In the genomic region with DNA sequence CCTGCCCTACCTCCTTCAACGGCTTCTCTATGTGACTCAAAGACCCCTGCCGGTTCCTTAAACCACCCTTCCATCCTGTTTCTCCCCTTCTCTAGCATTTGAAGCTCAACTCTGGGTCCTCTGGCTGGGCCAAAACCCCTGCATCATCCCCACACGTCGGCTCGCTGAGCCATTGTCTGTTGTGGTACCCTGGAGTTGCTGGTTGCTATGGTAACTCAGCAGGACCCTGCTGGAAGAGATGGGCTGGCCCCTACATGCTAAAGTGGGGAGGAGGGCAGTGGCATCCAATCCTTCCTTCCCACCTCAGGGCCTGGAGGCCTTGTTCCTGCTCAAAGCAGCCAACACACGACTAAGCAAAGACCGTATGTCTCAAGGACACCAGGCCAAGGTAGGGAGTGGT, we compare ENCODE assay signal across 26 cellular contexts.
"Had no signal": no experiment of that assay in that cellular context is flagged by ENCODE, and none has a peak within 500 bp of the region (broad histone marks: within the 10 kb centered on the region; RNA-seq: fewer than 3 reads in every experiment).

No MANE protein-coding gene starts in this region.

- DNase-seq: activated CD4-positive, alpha-beta T cell treated with anti-CD3 and anti-CD28 coated beads for 48 hours; activated CD4-positive, alpha-beta T cell treated with anti-CD3 and anti-CD28 coated beads, Interleukin-2, amount 50 U/mL, for 48 hours; activated CD8-positive, alpha-beta memory T cell treated with anti-CD3 and anti-CD28 coated beads for 24 hours; activated effector memory CD4-positive, alpha-beta T cell treated with Interleukin-2 at 50 U/mL for 16 hours; activated naive CD4-positive, alpha-beta T cell treated with Interleukin-2 at 50 U/mL for 16 hours; anterior cingulate cortex; cerebellar nuclear complex; colonic mucosa; effector CD8-positive, alpha-beta T cell; esophagus squamous epithelium; left cardiac atrium; left ventricle myocardium superior; naive thymus-derived CD4-positive, alpha-beta T cell; occipital lobe; psoas muscle; stimulated activated CD4-positive, alpha-beta T cell treated with anti-CD3 and anti-CD28 coated beads, Interleukin-2, amount 100 ng/mL, for 48 hours; stimulated activated naive CD4-positive, alpha-beta T cell treated with Interleukin-2 at 50 U/mL for 16 hours; T-cell; transverse colon had no signal

- H3K27me3 ChIP-seq: colonic mucosa, transverse colon had no signal

- H3K36me3 Mint-ChIP-seq: activated naive CD8-positive, alpha-beta T cell; mesothelial cell of epicardium; naive thymus-derived CD4-positive, alpha-beta T cell; T-cell had no signal

- H3K4me3 Mint-ChIP-seq: activated naive CD8-positive, alpha-beta T cell; mesothelial cell of epicardium; naive thymus-derived CD4-positive, alpha-beta T cell; neural crest cell; T-cell had no signal

- H3K9ac ChIP-seq: parathyroid adenoma had no signal

- H3K36me3 ChIP-seq: colonic mucosa, esophagus squamous epithelium, transverse colon had no signal

- H3K27ac ChIP-seq: colonic mucosa, epithelial cell of prostate, esophagus squamous epithelium, parathyroid adenoma, psoas muscle, transverse colon, VCaP had no signal

- H2AFZ ChIP-seq: parathyroid adenoma had no signal

- H3K9me3 ChIP-seq: colonic mucosa, esophagus squamous epithelium, psoas muscle, transverse colon had no signal

- H3K79me2 ChIP-seq: parathyroid adenoma had no signal

- H3K27me3 Mint-ChIP-seq: activated naive CD8-positive, alpha-beta T cell had no signal

- H3K4me3 ChIP-seq: colonic mucosa, esophagus squamous epithelium, psoas muscle, transverse colon had no signal

- ATAC-seq: activated CD4-positive, CD25-positive, alpha-beta regulatory T cell treated with anti-CD3 and anti-CD28 coated beads, Interleukin-2, amount 50 U/mL, for 24 hours; left ventricle myocardium superior; naive thymus-derived CD4-positive, alpha-beta T cell; psoas muscle; T-cell had no signal

- H3K4me1 Mint-ChIP-seq: mesothelial cell of epicardium; naive thymus-derived CD4-positive, alpha-beta T cell; neural crest cell; T-cell had no signal

- H3K27ac Mint-ChIP-seq: activated naive CD8-positive, alpha-beta T cell; mesothelial cell of epicardium; naive thymus-derived CD4-positive, alpha-beta T cell; T-cell had no signal

- H3K4me1 ChIP-seq: colonic mucosa, esophagus squamous epithelium, parathyroid adenoma, psoas muscle, transverse colon had no signal

- H3K9me3 Mint-ChIP-seq: mesothelial cell of epicardium, neural crest cell, T-cell had no signal
